ENCODE assay signal across 25 cellular contexts in the genomic region with DNA sequence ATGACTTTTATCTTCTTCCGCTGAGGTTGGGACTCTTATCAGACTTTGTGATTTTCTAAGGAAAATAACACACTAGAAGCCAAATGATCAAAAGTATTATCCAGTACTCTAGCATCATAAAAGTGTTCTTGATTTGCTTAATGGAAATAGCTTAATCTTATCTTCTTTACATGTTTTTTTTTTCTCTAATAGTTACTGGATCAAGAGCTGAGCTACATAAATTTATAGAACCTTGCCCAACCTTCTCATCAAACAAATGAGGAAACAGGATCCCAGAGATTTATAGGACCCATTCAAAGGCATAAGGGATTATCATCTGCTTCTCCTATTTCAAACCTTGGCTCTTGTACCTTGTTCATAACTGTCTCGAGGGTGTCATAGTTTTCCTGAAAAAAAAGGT.
"Had no signal": no experiment of that assay in that cellular context is flagged by ENCODE, and none has a peak within 500 bp of the region (broad histone marks: within the 10 kb centered on the region; RNA-seq: fewer than 3 reads in every experiment).

No MANE protein-coding gene starts in this region.

- H3K4me3 Mint-ChIP-seq: dendritic cell treated with granulocyte-macrophage colony-stimulating factor and Interleukin-4, amounts not matched to agents 40 ng/mL and 50 ng/mL, for 4 days; effector memory CD8-positive, alpha-beta T cell; endodermal cell had no signal

- ATAC-seq: effector memory CD8-positive, alpha-beta T cell; esophagus mucosa; foreskin keratinocyte; gastrocnemius medialis; gastroesophageal sphincter; heart left ventricle; heart right ventricle had no signal

- DNase-seq: colonic mucosa; cortex of kidney; dermis blood vessel endothelial cell; effector CD4-positive, alpha-beta T cell; effector CD8-positive, alpha-beta T cell; effector memory CD4-positive, alpha-beta T cell; effector memory CD8-positive, alpha-beta T cell; endodermal cell; erythroblast; esophagus squamous epithelium; foreskin fibroblast; foreskin keratinocyte; foreskin melanocyte; gastrocnemius medialis; glutamatergic neuron; head of caudate nucleus; heart left ventricle; heart right ventricle had no signal

- H3K27me3 ChIP-seq: gastroesophageal sphincter had no signal

- H3K36me3 ChIP-seq: colonic mucosa, esophagus muscularis mucosa, esophagus squamous epithelium, gastrocnemius medialis, gastroesophageal sphincter, heart left ventricle, heart right ventricle had no signal

- H3K4me1 ChIP-seq: colonic mucosa, foreskin keratinocyte had no signal

- H3K27ac ChIP-seq: colonic mucosa, coronary artery, epithelial cell of prostate, esophagus squamous epithelium, foreskin keratinocyte, gastrocnemius medialis, gastroesophageal sphincter, heart left ventricle, heart right ventricle, hepatocyte had no signal

- H3K9me3 Mint-ChIP-seq: dendritic cell treated with granulocyte-macrophage colony-stimulating factor and Interleukin-4, amounts not matched to agents 40 ng/mL and 50 ng/mL, for 4 days; endodermal cell had no signal

- H3K27ac Mint-ChIP-seq: dendritic cell treated with granulocyte-macrophage colony-stimulating factor and Interleukin-4, amounts not matched to agents 40 ng/mL and 50 ng/mL, for 4 days; effector memory CD8-positive, alpha-beta T cell; endodermal cell had no signal

- H3K4me3 ChIP-seq: colonic mucosa, coronary artery, esophagus muscularis mucosa, esophagus squamous epithelium, gastrocnemius medialis, gastroesophageal sphincter, heart left ventricle, heart right ventricle, hepatocyte had no signal

- H3K9me3 ChIP-seq: colonic mucosa, esophagus muscularis mucosa, esophagus squamous epithelium, gastrocnemius medialis, gastroesophageal sphincter, heart left ventricle, heart right ventricle had no signal
